Comparison of ENCODE assay signal across 24 cellular contexts in the genomic region with DNA sequence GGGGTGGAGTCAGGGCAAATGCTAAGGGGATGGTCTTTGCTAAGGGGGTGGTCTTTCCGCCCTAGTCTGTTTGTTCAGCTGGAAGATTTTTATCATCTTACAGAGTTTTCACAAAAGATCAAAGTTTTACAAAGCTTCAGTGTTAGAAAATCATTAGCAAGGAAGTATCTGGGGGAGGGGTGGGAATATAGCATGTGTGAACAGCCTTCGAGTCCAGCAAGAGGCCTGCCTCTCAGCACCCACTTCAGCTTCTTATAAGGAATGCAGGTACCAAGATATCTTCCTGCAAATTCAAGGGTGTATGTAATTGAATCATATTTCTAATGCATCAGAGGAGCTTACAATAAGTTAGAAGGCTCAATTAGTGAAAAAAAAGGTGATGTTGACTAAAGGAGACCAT.
"Had no signal": no experiment of that assay in that cellular context is flagged by ENCODE, and none has a peak within 500 bp of the region (broad histone marks: within the 10 kb centered on the region; RNA-seq: fewer than 3 reads in every experiment).

No MANE protein-coding gene starts in this region.

- DNase-seq: activated CD4-positive, alpha-beta T cell treated with anti-CD3 and anti-CD28 coated beads for 48 hours; activated CD4-positive, alpha-beta T cell treated with anti-CD3 and anti-CD28 coated beads, Interleukin-2, amount 50 U/mL, for 4 hours; activated CD8-positive, alpha-beta memory T cell treated with anti-CD3 and anti-CD28 coated beads, Interleukin-2, amount 10 ng/mL, durations not matched to agents 7 days and 5 days; activated effector memory CD4-positive, alpha-beta T cell treated with Interleukin-2 at 50 U/mL for 16 hours; activated naive CD4-positive, alpha-beta T cell; activated T-cell treated with anti-CD3 and anti-CD28 coated beads, Interleukin-2, amount 50 U/mL, for 24 hours; aorta; NCI-H1092; NCI-H1417; NCI-H1930; NCI-H345; NCI-H510A; NCI-H526 treated with DMSO at 0.1 percent for 48 hours; Peyer's patch; Right ventricle myocardium superior; SK-N-SH; T-helper 1 cell had no signal

- H3K9me3 ChIP-seq: Peyer's patch, SK-N-SH had no signal

- H3K27me3 ChIP-seq: Peyer's patch, SJCRH30 had no signal

- H3K36me3 ChIP-seq: Peyer's patch, SJCRH30 had no signal

- H3K27ac ChIP-seq: KMS-11, Peyer's patch, RWPE1, SJCRH30 had no signal

- ATAC-seq: activated CD4-positive, CD25-positive, alpha-beta regulatory T cell treated with anti-CD3 and anti-CD28 coated beads, Interleukin-2, amount 50 U/mL, for 24 hours; activated CD8-positive, alpha-beta memory T cell treated with anti-CD3 and anti-CD28 coated beads, Interleukin-2, amount 10 ng/mL, durations not matched to agents 7 days and 5 days had no signal

- H3K27ac Mint-ChIP-seq: activated CD8-positive, alpha-beta memory T cell treated with anti-CD3 and anti-CD28 coated beads, Interleukin-2, amount 10 ng/mL, durations not matched to agents 7 days and 5 days; activated naive CD4-positive, alpha-beta T cell treated with anti-CD3 and anti-CD28 coated beads, Interleukin-2, amount 50 U/mL, for 24 hours; activated T-cell treated with anti-CD3 and anti-CD28 coated beads, Interleukin-2, amount 50 U/mL, for 24 hours; activated T-helper 1 cell treated with anti-CD3 and anti-CD28 coated beads, Interleukin-12 subunit alpha, Interleukin-12 subunit beta, Interleukin-2, Interleukin-4 antibody, amounts not matched to agents 30 ng/mL and 10 ng/mL and 1 ng/mL, durations not matched to agents 14 hours and 24 hours and 36 hours had no signal

- H3K4me1 ChIP-seq: Peyer's patch had no signal

- H3K36me3 Mint-ChIP-seq: activated CD8-positive, alpha-beta memory T cell treated with anti-CD3 and anti-CD28 coated beads, Interleukin-2, amount 10 ng/mL, durations not matched to agents 7 days and 5 days; activated naive CD4-positive, alpha-beta T cell treated with anti-CD3 and anti-CD28 coated beads, Interleukin-2, amount 50 U/mL, for 24 hours had no signal

- H3K4me3 ChIP-seq: Peyer's patch, SJCRH30 had no signal

- H3K4me3 Mint-ChIP-seq: activated CD8-positive, alpha-beta memory T cell treated with anti-CD3 and anti-CD28 coated beads, Interleukin-2, amount 10 ng/mL, durations not matched to agents 7 days and 5 days; activated naive CD4-positive, alpha-beta T cell treated with anti-CD3 and anti-CD28 coated beads, Interleukin-2, amount 50 U/mL, for 24 hours; activated T-cell treated with anti-CD3 and anti-CD28 coated beads, Interleukin-2, amount 50 U/mL, for 24 hours; activated T-helper 1 cell treated with anti-CD3 and anti-CD28 coated beads, Interleukin-12 subunit alpha, Interleukin-12 subunit beta, Interleukin-2, Interleukin-4 antibody, amounts not matched to agents 30 ng/mL and 10 ng/mL and 1 ng/mL, durations not matched to agents 14 hours and 24 hours and 36 hours; central memory CD8-positive, alpha-beta T cell had no signal

- H3K4me1 Mint-ChIP-seq: activated CD8-positive, alpha-beta memory T cell treated with anti-CD3 and anti-CD28 coated beads, Interleukin-2, amount 10 ng/mL, durations not matched to agents 7 days and 5 days; activated naive CD4-positive, alpha-beta T cell treated with anti-CD3 and anti-CD28 coated beads, Interleukin-2, amount 50 U/mL, for 24 hours; central memory CD8-positive, alpha-beta T cell had no signal

- H3K27me3 Mint-ChIP-seq: activated naive CD4-positive, alpha-beta T cell treated with anti-CD3 and anti-CD28 coated beads, Interleukin-2, amount 50 U/mL, for 24 hours; activated T-cell treated with anti-CD3 and anti-CD28 coated beads, Interleukin-2, amount 50 U/mL, for 24 hours had no signal

- H3K9me3 Mint-ChIP-seq: central memory CD8-positive, alpha-beta T cell had no signal
